Comparison of ENCODE assay signal across 24 cellular contexts in genomic region chr20:53283597-53283996, GRCh38.
"Had no signal": no experiment of that assay in that cellular context is flagged by ENCODE, and none has a peak within 500 bp of the region (broad histone marks: within the 10 kb centered on the region; RNA-seq: fewer than 3 reads in every experiment).

No MANE protein-coding gene starts in this region.

- ATAC-seq: left ventricle myocardium superior; lower lobe of right lung; naive thymus-derived CD8-positive, alpha-beta T cell; right lobe of liver; stimulated activated naive B cell treated with anti-CD40 and anti-IgM and Interleukin-4, amounts not matched to agents 10 μg/mL and 1 μg/mL and 100 μg/mL, for 72 hours had no signal

- H3K27ac Mint-ChIP-seq: immature natural killer cell; naive thymus-derived CD8-positive, alpha-beta T cell; nephron progenitor cell; progenitor cell of endocrine pancreas; stimulated activated naive B cell treated with anti-CD40 and anti-IgM and Interleukin-4, amounts not matched to agents 10 μg/mL and 1 μg/mL and 100 μg/mL, for 72 hours; stimulated activated naive CD8-positive, alpha-beta T cell treated with anti-CD3 and anti-CD28 coated beads, Interleukin-15, Interleukin-2, amounts not matched to agents 100 ng/mL and 50 ng/mL, for 24 hours had no signal

- H3K79me2 ChIP-seq: parathyroid adenoma had no signal

- H3K27me3 ChIP-seq: right lobe of liver, suprapubic skin, vagina had no signal

- DNase-seq: dermis blood vessel endothelial cell; effector memory CD4-positive, alpha-beta T cell; erythroblast; hypothalamus; immature natural killer cell; left ventricle myocardium superior; lower lobe of right lung; naive thymus-derived CD8-positive, alpha-beta T cell; nephron progenitor cell; right lobe of liver; small intestine; stimulated activated CD4-positive, alpha-beta T cell treated with anti-CD3 and anti-CD28 coated beads, Interleukin-15, amount 100 ng/mL, for 24 hours; stimulated activated CD4-positive, alpha-beta T cell treated with anti-CD3 and anti-CD28 coated beads, Interleukin-2, amount 100 ng/mL, for 48 hours; stimulated activated naive B cell treated with anti-CD40 and anti-IgM and Interleukin-4, amounts not matched to agents 10 μg/mL and 1 μg/mL and 100 μg/mL, for 72 hours; trophoblast cell had no signal

- H3K27me3 Mint-ChIP-seq: progenitor cell of endocrine pancreas had no signal

- H3K9ac ChIP-seq: parathyroid adenoma had no signal

- H3K4me1 ChIP-seq: lower lobe of right lung, parathyroid adenoma, right lobe of liver, suprapubic skin, vagina had no signal

- FAIRE-seq: endometrium, frontal cortex, keratinocyte, small intestine had no signal

- H2AFZ ChIP-seq: parathyroid adenoma had no signal

- H3K36me3 Mint-ChIP-seq: immature natural killer cell; naive thymus-derived CD8-positive, alpha-beta T cell; stimulated activated naive B cell treated with anti-CD40 and anti-IgM and Interleukin-4, amounts not matched to agents 10 μg/mL and 1 μg/mL and 100 μg/mL, for 72 hours had no signal

- H3K36me3 ChIP-seq: lower lobe of right lung, right lobe of liver, suprapubic skin, vagina had no signal

- H3K9me3 Mint-ChIP-seq: immature natural killer cell; nephron progenitor cell; stimulated activated naive B cell treated with anti-CD40 and anti-IgM and Interleukin-4, amounts not matched to agents 10 μg/mL and 1 μg/mL and 100 μg/mL, for 72 hours had no signal

- H3K4me3 ChIP-seq: coronary artery, lower lobe of right lung, right lobe of liver, suprapubic skin, vagina had no signal

- H3K9me3 ChIP-seq: lower lobe of right lung, right lobe of liver, suprapubic skin, vagina had no signal

- H3K4me3 Mint-ChIP-seq: immature natural killer cell; naive thymus-derived CD8-positive, alpha-beta T cell; nephron progenitor cell; stimulated activated naive B cell treated with anti-CD40 and anti-IgM and Interleukin-4, amounts not matched to agents 10 μg/mL and 1 μg/mL and 100 μg/mL, for 72 hours; stimulated activated naive CD8-positive, alpha-beta T cell treated with anti-CD3 and anti-CD28 coated beads, Interleukin-15, Interleukin-2, amounts not matched to agents 100 ng/mL and 50 ng/mL, for 24 hours had no signal

- H3K4me1 Mint-ChIP-seq: immature natural killer cell; naive thymus-derived CD8-positive, alpha-beta T cell; nephron progenitor cell; stimulated activated naive B cell treated with anti-CD40 and anti-IgM and Interleukin-4, amounts not matched to agents 10 μg/mL and 1 μg/mL and 100 μg/mL, for 72 hours had no signal

- H3K27ac ChIP-seq: coronary artery, lower lobe of right lung, parathyroid adenoma, right lobe of liver, suprapubic skin, vagina had no signal
